8 cellular contexts compared by ENCODE assay signal in genomic region chr17:81703747-81704654, GRCh38. TPM values are rescaled to one million over a fixed set of nuclear protein-coding genes. Genes with fewer than 3 reads are reported as not detected.
DNase-seq lines count a peak whose midpoint lies in the region; ATAC-seq and TF ChIP-seq lines count a peak whose summit lies in the region.

No MANE protein-coding gene starts in this region.

- H3K4me1 ChIP-seq in hepatocyte (ENCODE audit: insufficient read depth), result peaks cover 18% of the 10 kb centered on the region

- H3K4me1 Mint-ChIP-seq in activated T-cell treated with anti-CD3 and anti-CD28 coated beads, Interleukin-2, amount 50 U/mL, for 24 hours (ENCODE audit: low read depth), result peaks cover 32% of the 10 kb centered on the region
- peaks cover 38% of the 10 kb centered on the region for H3K4me1 Mint-ChIP-seq in activated B cell treated with CpG ODN at 0.5 μM for 24 hours
- peaks cover 48% of the 10 kb centered on the region for H3K4me1 Mint-ChIP-seq in stimulated activated effector memory CD8-positive, alpha-beta T cell treated with anti-CD3 and anti-CD28 coated beads, Interleukin-12 subunit alpha, Interleukin-12 subunit beta, amount 100 ng/mL, for 72 hours

- H3K9me3 Mint-ChIP-seq in activated T-cell treated with anti-CD3 and anti-CD28 coated beads, Interleukin-2, amount 50 U/mL, for 24 hours, result no peaks in the 10 kb centered on the region
- no peaks in the 10 kb centered on the region for H3K9me3 Mint-ChIP-seq in activated B cell treated with CpG ODN at 0.5 μM for 24 hours
- no peaks in the 10 kb centered on the region for H3K9me3 Mint-ChIP-seq in stimulated activated effector memory CD8-positive, alpha-beta T cell treated with anti-CD3 and anti-CD28 coated beads, Interleukin-12 subunit alpha, Interleukin-12 subunit beta, amount 100 ng/mL, for 72 hours

- intact Hi-C loops in activated B cell treated with CpG ODN at 0.5 μM for 24 hours (cut with micrococcal nuclease), result loop anchor here (1.0 to 2.0 kb wide), 5 partner anchors 8 to 156 kb away; partner anchors contain the start of genes ARL16, CCDC137, MCRIP1 and OXLD1

- 38% methylated on average over 26 of the region's 27 CpGs for WGBS in hepatocyte (ENCODE audit: low lambda C conversion rate, missing lambda C conversion rate)

- peak overlapping the region; percentile 88 for H3K4me3 ChIP-seq in hepatocyte

- H3K9me2 ChIP-seq in hepatocyte (replicated peaks; ENCODE audit: insufficient read depth), result no peaks in the 10 kb centered on the region

- peak overlapping the region; percentile 97 for H3K4me3 Mint-ChIP-seq in activated T-cell treated with anti-CD3 and anti-CD28 coated beads, Interleukin-2, amount 50 U/mL, for 24 hours
- H3K4me3 Mint-ChIP-seq in activated B cell treated with CpG ODN at 0.5 μM for 24 hours, result peak overlapping the region; percentile 83
- H3K4me3 Mint-ChIP-seq in stimulated activated effector memory CD8-positive, alpha-beta T cell treated with anti-CD3 and anti-CD28 coated beads, Interleukin-12 subunit alpha, Interleukin-12 subunit beta, amount 100 ng/mL, for 72 hours, result peak overlapping the region; percentile 94

- POLR2A ChIA-PET in activated B cell treated with CpG ODN at 0.5 μM for 24 hours (lab: Charles Lee), result interaction anchor here (0.6 to 3.4 kb wide), 17 partner anchors 8 to 481 kb away, joined by 3 to 39 read pairs (median 4); partner anchors contain the start of genes ACTG1, ARL16, CCDC137 and CEP131

- no peaks in the 10 kb centered on the region for H3K27me3 ChIP-seq in hepatocyte

- ATAC-seq in activated B cell treated with CpG ODN at 0.5 μM for 24 hours (ENCODE audit: low read depth), result no peak
- no peak for ATAC-seq in stimulated activated effector memory CD8-positive, alpha-beta T cell treated with anti-CD3 and anti-CD28 coated beads, Interleukin-12 subunit alpha, Interleukin-12 subunit beta, amount 100 ng/mL, for 72 hours

- peak overlapping the region; percentile 82 for H2AFZ ChIP-seq in hepatocyte

- DNase-seq in activated T-cell treated with anti-CD3 and anti-CD28 coated beads, Interleukin-2, amount 50 U/mL, for 24 hours, result no peak
- DNase-seq in activated T-cell treated with anti-CD3 and anti-CD28 coated beads, Interleukin-2, amount 50 U/mL, for 1 hour, result no peak
- DNase-seq in activated B cell treated with CpG ODN at 0.5 μM for 24 hours (no peak), hepatocyte (ENCODE audit: low spot score) (no peak), GM10266 (ENCODE audit: extremely low spot score) (no peak), HPDE6-E6E7 (ENCODE audit: extremely low spot score) (no peak), superior temporal gyrus (ENCODE audit: extremely low spot score) (no peak)
- DNase-seq in stimulated activated effector memory CD8-positive, alpha-beta T cell treated with anti-CD3 and anti-CD28 coated beads, Interleukin-12 subunit alpha, Interleukin-12 subunit beta, amount 100 ng/mL, for 72 hours (ENCODE audit: low spot score in 2 of 2), result no peak

- H3K27ac ChIP-seq in hepatocyte, result peak overlapping the region; percentile 84

- peaks cover 62% of the 10 kb centered on the region for H3K79me2 ChIP-seq in hepatocyte

- peaks cover 85% of the 10 kb centered on the region for H3K36me3 Mint-ChIP-seq in activated T-cell treated with anti-CD3 and anti-CD28 coated beads, Interleukin-2, amount 50 U/mL, for 24 hours (ENCODE audit: low read depth)
- H3K36me3 Mint-ChIP-seq in activated B cell treated with CpG ODN at 0.5 μM for 24 hours (ENCODE audit: low read depth), result peaks cover 48% of the 10 kb centered on the region
- H3K36me3 Mint-ChIP-seq in stimulated activated effector memory CD8-positive, alpha-beta T cell treated with anti-CD3 and anti-CD28 coated beads, Interleukin-12 subunit alpha, Interleukin-12 subunit beta, amount 100 ng/mL, for 72 hours, result peaks cover 89% of the 10 kb centered on the region

- H3K36me3 ChIP-seq in hepatocyte (replicated peaks; ENCODE audit: insufficient read depth, low read depth), result no peaks in the 10 kb centered on the region

- H3K9me3 ChIP-seq in hepatocyte (ENCODE audit: low read depth), result no peaks in the 10 kb centered on the region

- no peak for TF ChIP-seq CTCF in activated B cell treated with CpG ODN at 0.5 μM for 24 hours (IDR thresholded peaks at IDR 0.05)
- TF ChIP-seq CTCF in hepatocyte (IDR thresholded peaks at IDR 0.05; ENCODE audit: poor library complexity), result no peak
- no peak for TF ChIP-seq CTCF in GM10266 (IDR thresholded peaks at IDR 0.05; ENCODE audit: control insufficient read depth, insufficient read depth, low read depth, missing control alignments)

- peaks cover 13% of the 10 kb centered on the region for H4K20me1 ChIP-seq in hepatocyte (ENCODE audit: insufficient read depth, poor library complexity, severe bottlenecking)

- H3K27ac Mint-ChIP-seq in activated T-cell treated with anti-CD3 and anti-CD28 coated beads, Interleukin-2, amount 50 U/mL, for 24 hours, result peak overlapping the region; percentile 90
- peak overlapping the region; percentile 53 for H3K27ac Mint-ChIP-seq in activated B cell treated with CpG ODN at 0.5 μM for 24 hours
- H3K27ac Mint-ChIP-seq in stimulated activated effector memory CD8-positive, alpha-beta T cell treated with anti-CD3 and anti-CD28 coated beads, Interleukin-12 subunit alpha, Interleukin-12 subunit beta, amount 100 ng/mL, for 72 hours, result peak overlapping the region; percentile 99

- CTCF ChIA-PET in activated B cell treated with CpG ODN at 0.5 μM for 24 hours (lab: Charles Lee), result no interaction called here

- H3K27me3 Mint-ChIP-seq in activated T-cell treated with anti-CD3 and anti-CD28 coated beads, Interleukin-2, amount 50 U/mL, for 24 hours, result no peaks in the 10 kb centered on the region
- H3K27me3 Mint-ChIP-seq in activated B cell treated with CpG ODN at 0.5 μM for 24 hours, result no peaks in the 10 kb centered on the region

- H3K4me2 ChIP-seq in hepatocyte, result peak overlapping the region; percentile 90

RNA-seq across cellular contexts. Expression of gene MRPL12, which starts 0.8 kb away (rescaled TPM):
- 68.8 and 69.8 TPM in 2 replicates for total RNA-seq in activated B cell treated with CpG ODN at 0.5 μM for 24 hours
- 24.5 and 37.0 TPM in 2 replicates for total RNA-seq in hepatocyte
- 94.6 and 96.1 TPM in 2 replicates for polyA plus RNA-seq in hepatocyte

RNA-seq across cellular contexts. Expression of gene SLC25A10, which starts 8.1 kb away (rescaled TPM):
- 6.1 and 6.4 TPM in 2 replicates for total RNA-seq in activated B cell treated with CpG ODN at 0.5 μM for 24 hours
- 27.5 and 31.3 TPM in 2 replicates for total RNA-seq in hepatocyte
- polyA plus RNA-seq in hepatocyte, result 34.8 and 53.2 TPM in 2 replicates

RNA-seq across cellular contexts. Expression of gene HGS, which starts 20.2 kb away (rescaled TPM):
- total RNA-seq in activated B cell treated with CpG ODN at 0.5 μM for 24 hours, result 132 and 151 TPM in 2 replicates
- 47.3 and 59.2 TPM in 2 replicates for total RNA-seq in hepatocyte
- polyA plus RNA-seq in hepatocyte, result 128 and 142 TPM in 2 replicates

RNA-seq across cellular contexts. Expression of gene ARL16, which starts 20.4 kb away (rescaled TPM):
- total RNA-seq in activated B cell treated with CpG ODN at 0.5 μM for 24 hours, result 30.7 and 33.3 TPM in 2 replicates
- total RNA-seq in hepatocyte, result 34.2 and 38.8 TPM in 2 replicates
- polyA plus RNA-seq in hepatocyte, result 64.6 and 70.6 TPM in 2 replicates

RNA-seq across cellular contexts. Expression of gene CCDC137, which starts 37.5 kb away (rescaled TPM):
- total RNA-seq in activated B cell treated with CpG ODN at 0.5 μM for 24 hours (34.7 and 41.3 TPM in 2 replicates), hepatocyte (8.3 and 9.1 TPM in 2 replicates)
- 20.5 and 23.0 TPM in 2 replicates for polyA plus RNA-seq in hepatocyte
